In genomic region chr16:24539295-24539849, GRCh38 we compare ENCODE assay signal across 8 cellular contexts. TPM values are rescaled to one million over a fixed set of nuclear protein-coding genes. Genes with fewer than 3 reads are reported as not detected.
DNase-seq lines count a peak whose midpoint lies in the region; ATAC-seq and TF ChIP-seq lines count a peak whose summit lies in the region.

Gene RBBP6, plus strand, starts transcription at chr16:24539566. Its CDS starts 1,061 bp downstream, at chr16:24540627.

- H3K79me2 ChIP-seq in mammary epithelial cell (ENCODE audit: insufficient read depth, low read length) (peaks cover 50% of the 10 kb centered on the region), smooth muscle cell (ENCODE audit: low read depth) (peaks cover 49% of the 10 kb centered on the region)

- peaks cover 8% of the 10 kb centered on the region for H4K20me1 ChIP-seq in mammary epithelial cell (ENCODE audit: insufficient read depth, low read length)
- peaks cover 46% of the 10 kb centered on the region for H4K20me1 ChIP-seq in smooth muscle cell (ENCODE audit: low read depth)

- intact Hi-C loops in mammary epithelial cell (cut with micrococcal nuclease) = loop anchor here (2.0 kb wide), 1 partner anchor 15 kb away; no protein-coding TSS in a partner anchor

- peak; percentile 36 for TF ChIP-seq CTCF in AG04450 (IDR thresholded peaks at IDR 0.05; ENCODE audit: low read depth, low read length)
- no peak for TF ChIP-seq CTCF in WERI-Rb-1 (IDR thresholded peaks at IDR 0.05; ENCODE audit: low read depth, low read length)
- peak in 1 of 2 donors; percentile 38 for TF ChIP-seq CTCF in mammary epithelial cell (conservative IDR thresholded peaks at IDR 0.05 in 1 of 2, IDR thresholded peaks at IDR 0.05 in 1 of 2; ENCODE audit: extremely low read depth in 1 of 2, insufficient read depth in 1 of 2, low read depth in 1 of 2, low read length in 2 of 2)
- TF ChIP-seq CTCF in smooth muscle cell (IDR thresholded peaks at IDR 0.05; ENCODE audit: borderline replicate concordance, insufficient read depth, poor library complexity, severe bottlenecking) = no peak

- H3K36me3 ChIP-seq in WERI-Rb-1 (peaks cover 40% of the 10 kb centered on the region), mammary epithelial cell (ENCODE audit: insufficient read depth, low read length) (no peaks in the 10 kb centered on the region), smooth muscle cell (ENCODE audit: low read depth) (no peaks in the 10 kb centered on the region)

- dilution Hi-C loops in mammary epithelial cell (cut with HindIII; ENCODE audit: low sequenced_read_pairs) = no loop called here

- peak; percentile 54 for ATAC-seq in GM18870 (IDR thresholded peaks at IDR 0.05; ENCODE audit: unreplicated experiment)
- peak; percentile 87 for ATAC-seq in HG03135 (IDR thresholded peaks at IDR 0.05; ENCODE audit: unreplicated experiment)

- POLR2A ChIA-PET in AG04450 (lab: Yijun Ruan, JAX) = interaction anchor here (0.6 kb wide), 1 partner anchor 20 kb away, joined by 3 read pairs; no protein-coding TSS in a partner anchor

- BruUV-seq in mammary epithelial cell (replicated peaks; lab: Mats Ljungman, UMichigan) = no TSS peak

- no peaks in the 10 kb centered on the region for H3K9me3 ChIP-seq in AG04450 (ENCODE audit: control insufficient read depth, insufficient read depth, low read length)
- H3K9me3 ChIP-seq in WERI-Rb-1 (ENCODE audit: severe bottlenecking) = no peaks in the 10 kb centered on the region
- no peaks in the 10 kb centered on the region for H3K9me3 ChIP-seq in mammary epithelial cell (replicated peaks; ENCODE audit: insufficient read depth, low read length)
- no peaks in the 10 kb centered on the region for H3K9me3 ChIP-seq in smooth muscle cell (replicated peaks; ENCODE audit: low read depth)

- DNase-seq in AG04450 (ENCODE audit: low read depth, low spot score) = peak; percentile 91
- peak; percentile 91 for DNase-seq in NCI-H2196 treated with DMSO at 0.1 percent for 48 hours (lab: John Stamatoyannopoulos, UW; ENCODE audit: unreplicated experiment)
- peak; percentile 93 for DNase-seq in WERI-Rb-1
- DNase-seq in mammary epithelial cell = peak; percentile 96
- peak; percentile 95 for DNase-seq in iPS-NIHi11 (ENCODE audit: low spot score)
- DNase-seq in smooth muscle cell (lab: John Stamatoyannopoulos, UW; ENCODE audit: unreplicated experiment) = peak; percentile 76

- H3K4me2 ChIP-seq in mammary epithelial cell (ENCODE audit: insufficient read depth, low read depth, low read length) = peak within 1 kb of the TSS; percentile 95
- H3K4me2 ChIP-seq in smooth muscle cell = peak within 1 kb of the TSS; percentile 88

- peak within 1 kb of the TSS; percentile 99 for H2AFZ ChIP-seq in mammary epithelial cell (ENCODE audit: low read depth, low read length)
- H2AFZ ChIP-seq in smooth muscle cell (ENCODE audit: low read depth) = peak within 1 kb of the TSS; percentile 90

- H3K4me3 ChIP-seq in AG04450 (ENCODE audit: low read depth, low read length) = peak within 1 kb of the TSS; percentile 92
- H3K4me3 ChIP-seq in WERI-Rb-1 (ENCODE audit: low read depth, low read length) = peak within 1 kb of the TSS; percentile 99
- peak within 1 kb of the TSS; percentile 87 to 98 (median 97) for H3K4me3 ChIP-seq in mammary epithelial cell (replicated peaks in 1 of 3; ENCODE audit: insufficient read depth in 1 of 3, low read depth in 2 of 3, low read length in 3 of 3)
- peak within 1 kb of the TSS; percentile 96 for H3K4me3 ChIP-seq in smooth muscle cell

- in situ Hi-C loops in mammary epithelial cell (cut with MboI; ENCODE audit: low sequenced_read_pairs in 2 of 2) = no loop called here

- H3K4me1 ChIP-seq in mammary epithelial cell (ENCODE audit: insufficient read depth, low read length) (peaks cover 18% of the 10 kb centered on the region), smooth muscle cell (ENCODE audit: low read depth) (peaks cover 22% of the 10 kb centered on the region)

- peaks cover 3% of the 10 kb centered on the region for H3F3A ChIP-seq in smooth muscle cell (ENCODE audit: low read depth)

- CTCF ChIA-PET in AG04450 (lab: Charles Lee) (interaction anchor here (0.5 to 1.6 kb wide), 13 partner anchors 10 to 686 kb away, joined by 3 to 11 read pairs (median 4); no protein-coding TSS in a partner anchor), mammary epithelial cell (lab: Charles Lee; ENCODE audit: low non-redundant PET) (no interaction called here)

- WGBS in mammary epithelial cell (ENCODE audit: low coverage, missing lambda C conversion rate) = under 1% methylated on average over 22 of the region's 68 CpGs
- 1% methylated on average over 68 of the region's 68 CpGs for WGBS in smooth muscle cell (ENCODE audit: low lambda C conversion rate)

- H3K9ac ChIP-seq in mammary epithelial cell (ENCODE audit: insufficient read depth, low read length) (peak within 1 kb of the TSS; percentile 92), smooth muscle cell (ENCODE audit: low read depth) (peak within 1 kb of the TSS; percentile 100)

- no peaks in the 10 kb centered on the region for H3K27me3 ChIP-seq in AG04450 (ENCODE audit: control insufficient read depth, insufficient read depth, low read length)
- no peaks in the 10 kb centered on the region for H3K27me3 ChIP-seq in WERI-Rb-1 (ENCODE audit: insufficient read depth, low read depth, severe bottlenecking)
- no peaks in the 10 kb centered on the region for H3K27me3 ChIP-seq in mammary epithelial cell (ENCODE audit: insufficient read depth, low read length)
- H3K27me3 ChIP-seq in smooth muscle cell (ENCODE audit: low read depth) = no peaks in the 10 kb centered on the region

- peak within 1 kb of the TSS; percentile 99 for H3K27ac ChIP-seq in AG04450 (ENCODE audit: low read depth, low read length)
- H3K27ac ChIP-seq in WERI-Rb-1 = peak within 1 kb of the TSS; percentile 97
- H3K27ac ChIP-seq in mammary epithelial cell (ENCODE audit: insufficient read depth, low read depth, low read length) = peak within 1 kb of the TSS; percentile 93
- H3K27ac ChIP-seq in smooth muscle cell (ENCODE audit: low read depth) = peak within 1 kb of the TSS; percentile 100

RNA-seq across cellular contexts. Expression of gene RBBP6, which starts in this region (rescaled TPM):
- polyA plus RNA-seq in AG04450 (2011; rRNA removed) (32.4 and 41.7 TPM in 2 replicates), mammary epithelial cell (15.8 TPM), smooth muscle cell (40.4 and 48.6 TPM in 2 replicates)
- 31.9 and 55.8 TPM in 2 replicates for polyA minus RNA-seq in AG04450 (2011; rRNA and poly(A)+ RNA removed)
- total RNA-seq in mammary epithelial cell (10 to 100 TPM; 33.0 to 40.4 TPM), smooth muscle cell (70.2 and 80.6 TPM in 2 replicates)
- 22.9 TPM for polyA minus RNA-seq in mammary epithelial cell

Comparison
In these comparisons a context has a peak if more than half of its experiments do, and no peak if none do; other contexts are left out.
1. Peak in every context shown above with its lines: DNase-seq, ATAC-seq, H3K4me3 ChIP-seq and H3K27ac ChIP-seq.